ENCODE assay signal across 4 cellular contexts in the genomic region with DNA sequence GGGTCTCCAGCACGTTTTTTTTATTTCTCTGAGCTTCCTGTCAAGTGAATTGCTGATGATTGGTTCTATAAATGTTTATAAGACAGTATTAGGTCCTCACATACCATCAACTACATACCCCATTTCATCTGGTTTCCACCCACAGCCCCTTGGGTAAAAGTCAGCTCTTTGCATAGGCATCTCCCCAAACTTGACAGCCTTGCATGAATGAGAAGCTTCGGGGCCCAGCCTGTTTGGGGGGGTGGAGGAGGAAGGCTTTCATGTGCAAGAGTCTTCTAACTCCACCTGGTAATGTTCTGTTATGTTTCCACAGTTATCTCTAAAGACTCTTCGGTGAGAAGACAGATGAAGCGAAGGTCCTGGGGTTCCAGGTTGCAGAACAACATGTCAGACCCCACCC.
"Had no signal": no experiment of that assay in that cellular context is flagged by ENCODE, and none has a peak within 500 bp of the region (broad histone marks: within the 10 kb centered on the region; RNA-seq: fewer than 3 reads in every experiment).

No MANE protein-coding gene starts in this region.

- H3K27ac ChIP-seq: HL-60 had no signal

- H3K4me3 ChIP-seq: K562 had no signal

- DNase-seq: IMR-90, KBM-7 had no signal
